ENCODE assay signal across 7 cellular contexts in the genomic region with DNA sequence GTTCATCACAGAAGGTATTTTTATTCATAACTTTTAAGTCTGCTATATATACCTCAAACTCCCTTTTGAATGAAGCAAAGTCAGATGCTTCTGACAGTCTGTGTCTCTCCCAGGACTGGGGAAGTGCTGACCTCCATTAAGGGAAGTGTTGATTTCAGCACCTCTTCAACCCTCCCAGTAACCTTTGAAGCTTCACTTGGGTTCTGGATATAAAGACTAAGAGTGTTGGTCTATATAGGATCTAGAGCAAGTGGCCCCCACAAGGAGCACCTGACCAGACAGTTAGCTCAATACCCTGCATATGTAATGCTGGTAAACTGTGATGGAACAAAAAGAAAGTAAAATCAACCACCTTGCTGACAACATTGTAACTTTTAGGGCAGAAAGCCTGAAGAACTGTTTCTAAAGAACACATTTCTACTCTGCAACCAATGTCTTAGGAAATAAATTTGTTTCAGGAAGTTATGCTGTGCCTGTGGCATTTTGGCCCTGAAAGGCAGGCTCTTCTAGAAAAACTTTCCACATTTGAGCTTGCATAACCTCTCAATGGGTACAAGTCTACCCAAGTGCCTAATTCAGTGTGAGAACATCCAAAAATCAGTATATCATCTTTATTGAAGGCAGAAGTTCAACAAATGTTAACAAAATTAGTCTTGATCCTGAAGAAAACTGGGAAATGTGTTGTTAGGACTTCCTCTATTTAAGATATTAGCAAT. TPM values are rescaled to one million over a fixed set of nuclear protein-coding genes. Genes with fewer than 3 reads are reported as not detected.
A peak's percentile ranks its signal among the peaks of the same experiment; 100 is the strongest.
DNase-seq lines count a peak whose midpoint lies in the region; ATAC-seq and TF ChIP-seq lines count a peak whose summit lies in the region.

No MANE protein-coding gene starts in this region.

- intact Hi-C loops in MCF 10A (cut with micrococcal nuclease) = no loop called here

- H3K9me3 ChIP-seq in MM.1S (replicated peaks; ENCODE audit: insufficient read depth, low read length) = no peaks in the 10 kb centered on the region

- H3K27ac ChIP-seq in MM.1S (ENCODE audit: low read length) = peak overlapping the region; percentile 58

- H3K4me2 ChIP-seq in MM.1S (ENCODE audit: low read depth, low read length) = peak overlapping the region; percentile 56

- no peak overlapping the region for H3K27ac Mint-ChIP-seq in MCF 10A (ENCODE audit: low read depth, unreplicated experiment)
- peak overlapping the region; percentile 95 for H3K27ac Mint-ChIP-seq in stimulated activated effector memory CD8-positive, alpha-beta T cell treated with anti-CD3 and anti-CD28 coated beads, Interleukin-12 subunit alpha, Interleukin-12 subunit beta, amount 100 ng/mL, for 72 hours

- no peaks in the 10 kb centered on the region for H3K36me3 Mint-ChIP-seq in MCF 10A (ENCODE audit: insufficient read depth, unreplicated experiment)
- peaks cover 32% of the 10 kb centered on the region for H3K36me3 Mint-ChIP-seq in stimulated activated effector memory CD8-positive, alpha-beta T cell treated with anti-CD3 and anti-CD28 coated beads, Interleukin-12 subunit alpha, Interleukin-12 subunit beta, amount 100 ng/mL, for 72 hours

- peaks cover 11% of the 10 kb centered on the region for H3K4me1 Mint-ChIP-seq in MCF 10A (ENCODE audit: insufficient read depth, unreplicated experiment)
- peaks cover 52% of the 10 kb centered on the region for H3K4me1 Mint-ChIP-seq in stimulated activated effector memory CD8-positive, alpha-beta T cell treated with anti-CD3 and anti-CD28 coated beads, Interleukin-12 subunit alpha, Interleukin-12 subunit beta, amount 100 ng/mL, for 72 hours

- no peak overlapping the region for H3K4me3 ChIP-seq in MM.1S (ENCODE audit: low read length)

- H3K79me2 ChIP-seq in MM.1S (ENCODE audit: low read length) = no peaks in the 10 kb centered on the region

- no peak for TF ChIP-seq CTCF in MM.1S (IDR thresholded peaks at IDR 0.05; ENCODE audit: low read length)
- no peak for TF ChIP-seq CTCF in MCF 10A (IDR thresholded peaks at IDR 0.05; ENCODE audit: unreplicated experiment)

- DNase-seq in MM.1S = peak; percentile 7
- peak; percentile 27 for DNase-seq in MCF 10A (ENCODE audit: unreplicated experiment)
- no peak for DNase-seq in stimulated activated effector memory CD8-positive, alpha-beta T cell treated with anti-CD3 and anti-CD28 coated beads, Interleukin-12 subunit alpha, Interleukin-12 subunit beta, amount 100 ng/mL, for 72 hours (ENCODE audit: low spot score in 2 of 2)
- no peak for DNase-seq in kidney glomerular epithelial cell (lab: John Stamatoyannopoulos, UW)
- no peak for DNase-seq in cerebellar cortex (ENCODE audit: low spot score)

- peak overlapping the region; percentile 67 for H2AFZ ChIP-seq in MM.1S (ENCODE audit: low read length)

- no peaks in the 10 kb centered on the region; the same call in 1 of the 2 replicates for H3F3A ChIP-seq in MM.1S (ENCODE audit: insufficient read depth, low read length)

- H3K9ac ChIP-seq in MM.1S (ENCODE audit: low read length) = no peak overlapping the region

- H3K4me1 ChIP-seq in MM.1S (ENCODE audit: low read length) = peaks cover 14% of the 10 kb centered on the region

- no TSS peak for BruUV-seq in MCF 10A (replicated peaks; lab: Mats Ljungman, UMichigan)

- H3K36me3 ChIP-seq in MM.1S (replicated peaks; ENCODE audit: insufficient read depth, low read length) = no peaks in the 10 kb centered on the region

- POLR2A ChIA-PET in MCF 10A (lab: Yijun Ruan, JAX) = interaction anchor here (0.5 to 0.9 kb wide), 2 partner anchors 32 to 77 kb away, joined by 3 read pairs; a partner anchor contains a TSS

- H3K9me2 ChIP-seq in MM.1S (replicated peaks; ENCODE audit: insufficient read depth, low read length) = no peaks in the 10 kb centered on the region

- CTCF ChIA-PET in MCF 10A (lab: Yijun Ruan, JAX) = no interaction called here

- ATAC-seq in GM21529 (IDR thresholded peaks at IDR 0.05; ENCODE audit: unreplicated experiment) (peak; percentile 4), GM21526 (IDR thresholded peaks at IDR 0.05; ENCODE audit: low FRiP score, unreplicated experiment) (no peak)
- ATAC-seq in stimulated activated effector memory CD8-positive, alpha-beta T cell treated with anti-CD3 and anti-CD28 coated beads, Interleukin-12 subunit alpha, Interleukin-12 subunit beta, amount 100 ng/mL, for 72 hours = peak; percentile 2

- H3K4me3 Mint-ChIP-seq in MCF 10A (ENCODE audit: unreplicated experiment) = no peak overlapping the region
- H3K4me3 Mint-ChIP-seq in stimulated activated effector memory CD8-positive, alpha-beta T cell treated with anti-CD3 and anti-CD28 coated beads, Interleukin-12 subunit alpha, Interleukin-12 subunit beta, amount 100 ng/mL, for 72 hours = peak overlapping the region; percentile 78

- H3K27me3 ChIP-seq in MM.1S (replicated peaks; ENCODE audit: insufficient read depth, low read length) = no peaks in the 10 kb centered on the region

- no peaks in the 10 kb centered on the region for H3K27me3 Mint-ChIP-seq in MCF 10A (ENCODE audit: insufficient read depth, unreplicated experiment)

- H3K9me3 Mint-ChIP-seq in MCF 10A (ENCODE audit: unreplicated experiment) = no peaks in the 10 kb centered on the region
- H3K9me3 Mint-ChIP-seq in stimulated activated effector memory CD8-positive, alpha-beta T cell treated with anti-CD3 and anti-CD28 coated beads, Interleukin-12 subunit alpha, Interleukin-12 subunit beta, amount 100 ng/mL, for 72 hours = no peaks in the 10 kb centered on the region

- no peaks in the 10 kb centered on the region for H4K20me1 ChIP-seq in MM.1S (ENCODE audit: insufficient read depth, low read length)

RNA-seq across cellular contexts. Expression of a gene that starts 0.9 kb away (rescaled TPM):
- 0.42 and 0.89 TPM in 2 replicates for total RNA-seq in MCF 10A (2022)

RNA-seq across cellular contexts. Expression of a gene that starts 15.0 kb away (rescaled TPM):
- 0.27 and 2.3 TPM in 2 replicates for total RNA-seq in MCF 10A (2022)

RNA-seq across cellular contexts. Expression of a gene that starts 32.2 kb away (rescaled TPM):
- 20.4 and 21.3 TPM in 2 replicates for total RNA-seq in MCF 10A (2022)

RNA-seq across cellular contexts. Expression of a gene that starts 32.7 kb away (rescaled TPM):
- 6.9 and 8.1 TPM in 2 replicates for total RNA-seq in MCF 10A (2022)

RNA-seq across cellular contexts. Expression of a gene that starts 56.7 kb away (rescaled TPM):
- total RNA-seq in MCF 10A (2022) = 46.7 and 50.2 TPM in 2 replicates

Comparison
In these comparisons a context has a peak if more than half of its experiments do, and no peak if none do; other contexts are left out.
1. DNase-seq: peak in MM.1S (single experiment) and MCF 10A (single experiment); none in stimulated activated effector memory CD8-positive, alpha-beta T cell treated with anti-CD3 and anti-CD28 coated beads, Interleukin-12 subunit alpha, Interleukin-12 subunit beta, amount 100 ng/mL, for 72 hours (0 of 2), kidney glomerular epithelial cell (single experiment) and cerebellar cortex (single experiment).